Comparison of ENCODE assay signal across 9 cellular contexts in genomic region chr1:205298191-205298994, GRCh38.
DNase-seq lines count a peak whose midpoint lies in the region; FAIRE-seq and TF ChIP-seq lines count a peak whose summit lies in the region.
"Had no signal": no experiment of that assay in that cellular context is flagged by ENCODE, and none has a peak within 500 bp of the region (broad histone marks: within the 10 kb centered on the region; RNA-seq: fewer than 3 reads in every experiment).

No MANE protein-coding gene starts in this region.

- H3K4me3 ChIP-seq in iPS-20b (ENCODE audit: low read length) = no peak overlapping the region

- peaks cover 59% of the 10 kb centered on the region for H3K4me1 ChIP-seq in iPS-20b (ENCODE audit: insufficient read depth, low read length)

- POLR2A ChIA-PET in HEK293T (lab: Yijun Ruan, JAX) = interaction anchor here (0.8 kb wide), 1 partner anchor 17 kb away, joined by 3 read pairs; no protein-coding TSS in a partner anchor

- peak; percentile 72 for FAIRE-seq in TTC549 (lab: Jason Lieb, UNC)

- H3K27me3 ChIP-seq in iPS-20b (ENCODE audit: insufficient read depth, low read length) = no peaks in the 10 kb centered on the region

- DNase-seq in AG08395 (ENCODE audit: low spot score) (peak; percentile 93), HEK293T (ENCODE audit: extremely low spot score) (peak; percentile 56), MV-4-11 (lab: John Stamatoyannopoulos, UW) (no peak), putamen (ENCODE audit: low spot score) (no peak), T-helper 9 cell (no peak)
- no peak for DNase-seq in activated CD4-positive, alpha-beta T cell treated with anti-CD3 and anti-CD28 coated beads for 4 hours
- DNase-seq: activated CD4-positive, CD25-positive, alpha-beta regulatory T cell treated with anti-CD3 and anti-CD28 coated beads, Interleukin-2, amount 50 U/mL, for 72 hours had no signal

- no peaks in the 10 kb centered on the region for H3K9me3 ChIP-seq in iPS-20b (ENCODE audit: insufficient read depth, low read depth, low read length)

- CTCF ChIA-PET in HEK293T (lab: Yijun Ruan, JAX) = interaction anchor here (0.6 to 1.1 kb wide), 2 partner anchors 25 to 98 kb away, joined by 3 read pairs; no protein-coding TSS in a partner anchor

- peak overlapping the region; percentile 58; the same call in 1 of the 2 replicates for H3K9ac ChIP-seq in iPS-20b (ENCODE audit: low read depth, low read length)

- peaks cover 13% of the 10 kb centered on the region for H3K36me3 ChIP-seq in iPS-20b (ENCODE audit: insufficient read depth, low read depth, low read length)

- H3K27ac ChIP-seq in iPS-20b (ENCODE audit: low read length) = peak overlapping the region; percentile 38

TF ChIP-seq in HEK293T, 16 proteins besides CTCF, POLR2A, EP300 and RAD21:
- TF ChIP-seq ARNT (IDR thresholded peaks at IDR 0.05) = no peak
- no peak for TF ChIP-seq TARDBP (IDR thresholded peaks at IDR 0.05)
- TF ChIP-seq ELF4 (IDR thresholded peaks at IDR 0.05) = no peak
- TF ChIP-seq CTBP1 (IDR thresholded peaks at IDR 0.05; ENCODE audit: borderline replicate concordance) = no peak
- no peak for TF ChIP-seq FOXM1 (IDR thresholded peaks at IDR 0.05; ENCODE audit: borderline replicate concordance)
TF ChIP-seq in HEK293T: peak in this region for 0.

Comparison
In these comparisons a context has a peak if more than half of its experiments do, and no peak if none do; other contexts are left out.
1. DNase-seq: peak in AG08395 (single experiment) and HEK293T (single experiment); none in MV-4-11 (single experiment), putamen (single experiment), T-helper 9 cell (single experiment) and activated CD4-positive, alpha-beta T cell treated with anti-CD3 and anti-CD28 coated beads for 4 hours (0 of 2).